In the genomic region with DNA sequence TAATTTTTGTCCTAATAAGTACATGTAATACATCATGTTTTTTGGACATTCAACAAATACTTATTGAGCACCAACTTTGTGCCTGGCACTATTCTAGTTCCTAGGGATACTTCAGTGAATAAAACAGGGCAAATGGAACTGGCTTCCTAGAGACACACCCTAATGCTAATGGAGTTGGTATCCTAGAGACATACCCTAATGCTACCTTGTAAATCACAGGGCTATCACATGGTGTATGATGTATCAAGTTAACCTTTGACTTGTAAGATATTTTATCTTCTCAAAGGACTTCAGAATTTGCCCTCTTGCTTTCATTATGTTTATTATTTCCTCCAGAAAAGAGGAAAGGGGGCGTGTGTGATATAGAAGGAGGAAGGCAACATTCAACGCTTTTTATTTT, we compare ENCODE assay signal across 26 cellular contexts.
"Had no signal": no experiment of that assay in that cellular context is flagged by ENCODE, and none has a peak within 500 bp of the region (broad histone marks: within the 10 kb centered on the region; RNA-seq: fewer than 3 reads in every experiment).

No MANE protein-coding gene starts in this region.

- H3K4me3 ChIP-seq: coronary artery, esophagus squamous epithelium, heart right ventricle, lung, right lobe of liver, smooth muscle cell, suprapubic skin, transverse colon, vagina had no signal

- H3K9me3 ChIP-seq: esophagus squamous epithelium, heart right ventricle, right lobe of liver, suprapubic skin, transverse colon, vagina had no signal

- ATAC-seq: heart right ventricle; left lobe of liver; natural killer cell treated with Interleukin-12 subunit alpha and Interleukin-12 subunit beta and Interleukin-15 and Interleukin-18, amount 100 ng/mL, for 72 hours; stimulated activated naive CD8-positive, alpha-beta T cell treated with anti-CD3 and anti-CD28 coated beads, Interleukin-15, amount 100 ng/mL, for 72 hours had no signal

- H3K27me3 ChIP-seq: esophagus squamous epithelium, heart right ventricle, right lobe of liver, suprapubic skin, transverse colon, vagina had no signal

- H3K27ac ChIP-seq: coronary artery, esophagus squamous epithelium, heart right ventricle, parathyroid adenoma, right lobe of liver, suprapubic skin, transverse colon, vagina had no signal

- H3K36me3 ChIP-seq: esophagus squamous epithelium, suprapubic skin, transverse colon had no signal

- DNase-seq: dermis blood vessel endothelial cell; effector memory CD4-positive, alpha-beta T cell; esophagus squamous epithelium; foreskin melanocyte; glutamatergic neuron; heart right ventricle; hypothalamus; naive B cell; right lobe of liver; stimulated activated CD4-positive, alpha-beta T cell treated with anti-CD3 and anti-CD28 coated beads, Interleukin-12 subunit alpha, Interleukin-12 subunit beta, amount 100 ng/mL, for 4 hours; stimulated activated CD4-positive, alpha-beta T cell treated with anti-CD3 and anti-CD28 coated beads, Interleukin-1b, Interleukin-23, amount 100 ng/mL, for 48 hours; stimulated activated CD4-positive, alpha-beta T cell treated with anti-CD3 and anti-CD28 coated beads, Interleukin-4, amount 100 ng/mL, for 1 hour; stimulated activated CD8-positive, alpha-beta memory T cell treated with anti-CD3 and anti-CD28 coated beads, Interleukin-4, amount 100 ng/mL, for 48 hours; stimulated activated naive CD4-positive, alpha-beta T cell; stimulated activated naive CD8-positive, alpha-beta T cell treated with anti-CD3 and anti-CD28 coated beads, Interleukin-15, amount 100 ng/mL, for 72 hours; transverse colon had no signal

- H3K4me1 ChIP-seq: esophagus squamous epithelium, parathyroid adenoma, right lobe of liver, suprapubic skin, vagina had no signal

- FAIRE-seq: endothelial cell of umbilical vein, keratinocyte had no signal
